ENCODE assay signal across 11 cellular contexts in genomic region chr4:10105421-10105820, GRCh38. TPM values are rescaled to one million over a fixed set of nuclear protein-coding genes. Genes with fewer than 3 reads are reported as not detected.
DNase-seq lines count a peak whose midpoint lies in the region; ATAC-seq and TF ChIP-seq lines count a peak whose summit lies in the region.
"Had no signal": no experiment of that assay in that cellular context is flagged by ENCODE, and none has a peak within 500 bp of the region (broad histone marks: within the 10 kb centered on the region; RNA-seq: fewer than 3 reads in every experiment).

No MANE protein-coding gene starts in this region.

- no peak overlapping the region for H3K9ac ChIP-seq in skeletal muscle tissue (ENCODE audit: low read depth in 1 of 3, low read length in 3 of 3)

- DNase-seq in EH (ENCODE audit: low read depth) (peak; percentile 47), foreskin keratinocyte (peak in 1 of 2 donors; percentile 55), HUDEP-2 (lab: John Stamatoyannopoulos, UW; ENCODE audit: unreplicated experiment in 76 of 76) (no peak), NCI-H2081 treated with DMSO at 0.1 percent for 48 hours (lab: John Stamatoyannopoulos, UW) (no peak), inferior parietal cortex (ENCODE audit: extremely low spot score) (no peak)
- no peak for DNase-seq in activated CD4-positive, alpha-beta memory T cell treated with anti-CD3 and anti-CD28 coated beads, Interleukin-2, amount 10 ng/mL, durations not matched to agents 7 days and 5 days
- DNase-seq: NCI-H226; spleen; stimulated activated naive CD4-positive, alpha-beta T cell had no signal

- no peaks in the 10 kb centered on the region for H3K27me3 ChIP-seq in foreskin keratinocyte
- H3K27me3 ChIP-seq in skeletal muscle tissue (ENCODE audit: control insufficient read depth in 3 of 3, insufficient read depth in 3 of 3, low read length in 3 of 3), result no peaks in the 10 kb centered on the region
- H3K27me3 ChIP-seq: spleen had no signal

- H3K27ac ChIP-seq in foreskin keratinocyte (peak overlapping the region; percentile 55), skeletal muscle tissue (ENCODE audit: low read depth, low read length) (peak overlapping the region; percentile 93)

- POLR2A ChIA-PET in activated CD4-positive, alpha-beta memory T cell treated with anti-CD3 and anti-CD28 coated beads, Interleukin-2, amount 10 ng/mL, durations not matched to agents 7 days and 5 days (lab: Charles Lee), result interaction anchor here (21.9 to 23.4 kb wide), 2 partner anchors 7 to 8 kb away, joined by 503 read pairs; partner anchors contain the start of gene WDR1

- H3K4me1 ChIP-seq in foreskin keratinocyte (peaks cover 55% of the 10 kb centered on the region), skeletal muscle tissue (ENCODE audit: control insufficient read depth in 3 of 3, insufficient read depth in 3 of 3, low read length in 3 of 3) (peaks cover 97 to 99% (median 98%) of the 10 kb centered on the region in 3 donors)

- H3K27me3 Mint-ChIP-seq in activated CD4-positive, alpha-beta memory T cell treated with anti-CD3 and anti-CD28 coated beads, Interleukin-2, amount 10 ng/mL, durations not matched to agents 7 days and 5 days, result no peaks in the 10 kb centered on the region

- CTCF ChIA-PET in activated CD4-positive, alpha-beta memory T cell treated with anti-CD3 and anti-CD28 coated beads, Interleukin-2, amount 10 ng/mL, durations not matched to agents 7 days and 5 days (lab: Charles Lee), result interaction anchor here (1.3 kb wide), 1 partner anchor 54 kb away, joined by 4 read pairs; no protein-coding TSS in a partner anchor

- H3K4me1 Mint-ChIP-seq in activated CD4-positive, alpha-beta memory T cell treated with anti-CD3 and anti-CD28 coated beads, Interleukin-2, amount 10 ng/mL, durations not matched to agents 7 days and 5 days, result peaks cover 99% of the 10 kb centered on the region

- peak overlapping the region; percentile 23 for H3K4me3 Mint-ChIP-seq in activated CD4-positive, alpha-beta memory T cell treated with anti-CD3 and anti-CD28 coated beads, Interleukin-2, amount 10 ng/mL, durations not matched to agents 7 days and 5 days

- no peaks in the 10 kb centered on the region for H3K9me3 Mint-ChIP-seq in activated CD4-positive, alpha-beta memory T cell treated with anti-CD3 and anti-CD28 coated beads, Interleukin-2, amount 10 ng/mL, durations not matched to agents 7 days and 5 days

- H3K27ac Mint-ChIP-seq in activated CD4-positive, alpha-beta memory T cell treated with anti-CD3 and anti-CD28 coated beads, Interleukin-2, amount 10 ng/mL, durations not matched to agents 7 days and 5 days, result peak overlapping the region; percentile 80

- TF ChIP-seq CTCF in foreskin keratinocyte (conservative IDR thresholded peaks at IDR 0.05), result no peak

- ATAC-seq in foreskin keratinocyte, result no peak
- ATAC-seq in HG03354 (IDR thresholded peaks at IDR 0.05; ENCODE audit: poor library complexity, severe bottlenecking, unreplicated experiment), result no peak

- no peaks in the 10 kb centered on the region for H3K9me3 ChIP-seq in skeletal muscle tissue (ENCODE audit: control insufficient read depth in 3 of 3, low read length in 3 of 3)
- H3K9me3 ChIP-seq: spleen had no signal

- peaks cover 94% of the 10 kb centered on the region for H3K36me3 Mint-ChIP-seq in activated CD4-positive, alpha-beta memory T cell treated with anti-CD3 and anti-CD28 coated beads, Interleukin-2, amount 10 ng/mL, durations not matched to agents 7 days and 5 days (ENCODE audit: low read depth)

- H3K36me3 ChIP-seq in skeletal muscle tissue (ENCODE audit: control insufficient read depth in 3 of 3, insufficient read depth in 3 of 3, low read length in 3 of 3), result peaks cover 8 to 25% (median 24%) of the 10 kb centered on the region in 3 donors

- peak overlapping the region in 1 of 3 donors; percentile 2 for H3K4me3 ChIP-seq in skeletal muscle tissue (ENCODE audit: low read length in 3 of 3)

RNA-seq across cellular contexts. Expression of gene WDR1, which starts 11.2 kb away (rescaled TPM):
- 100 to 1,000 TPM; 463 to 465 TPM for total RNA-seq in activated CD4-positive, alpha-beta memory T cell treated with anti-CD3 and anti-CD28 coated beads, Interleukin-2, amount 10 ng/mL, durations not matched to agents 7 days and 5 days
- total RNA-seq in foreskin keratinocyte (383 and 394 TPM in 2 replicates), skeletal muscle tissue (96.0 TPM)
- polyA plus RNA-seq in foreskin keratinocyte, result 293 and 310 TPM in 2 replicates
